Comparison of ENCODE assay signal across 17 cellular contexts in genomic region chr9:15253786-15254185, GRCh38. TPM values are rescaled to one million over a fixed set of nuclear protein-coding genes. Genes with fewer than 3 reads are reported as not detected.
A peak's percentile ranks its signal among the peaks of the same experiment; 100 is the strongest.
DNase-seq lines count a peak whose midpoint lies in the region; ATAC-seq, FAIRE-seq and TF ChIP-seq lines count a peak whose summit lies in the region.
"Had no signal": no experiment of that assay in that cellular context is flagged by ENCODE, and none has a peak within 500 bp of the region (broad histone marks: within the 10 kb centered on the region; RNA-seq: fewer than 3 reads in every experiment).

No MANE protein-coding gene starts in this region.

- H3K27me3 Mint-ChIP-seq in activated naive CD4-positive, alpha-beta T cell treated with anti-CD3 and anti-CD28 coated beads, Interleukin-2, amount 50 U/mL, for 24 hours: no peaks in the 10 kb centered on the region
- H3K27me3 Mint-ChIP-seq in astrocyte (ENCODE audit: low read depth, unreplicated experiment): no peaks in the 10 kb centered on the region

- H3K36me3 ChIP-seq in astrocyte (ENCODE audit: insufficient read depth, low read length) (no peaks in the 10 kb centered on the region), small intestine (ENCODE audit: control insufficient read depth in 2 of 2, insufficient read depth in 2 of 2, low read length in 2 of 2) (no peaks in the 10 kb centered on the region), spleen (peaks cover 0 to 6% (median 0%) of the 10 kb centered on the region in 6 donors)

- peak; percentile 93 for ATAC-seq in left colon
- ATAC-seq in GM21390 (IDR thresholded peaks at IDR 0.05; ENCODE audit: unreplicated experiment): no peak
- ATAC-seq: CD8-positive, alpha-beta T cell had no signal

- FAIRE-seq in astrocyte (lab: Jason Lieb, UNC) (no peak), small intestine (lab: Jason Lieb, UNC) (no peak)
- FAIRE-seq: GM12892 had no signal

- no peaks in the 10 kb centered on the region for H4K20me1 ChIP-seq in astrocyte (ENCODE audit: insufficient read depth, low read length)

- no peak overlapping the region for H3K4me3 Mint-ChIP-seq in activated naive CD4-positive, alpha-beta T cell treated with anti-CD3 and anti-CD28 coated beads, Interleukin-2, amount 50 U/mL, for 24 hours
- no peak overlapping the region for H3K4me3 Mint-ChIP-seq in astrocyte (ENCODE audit: unreplicated experiment)
- H3K4me3 Mint-ChIP-seq: CD14-positive monocyte; CD8-positive, alpha-beta T cell had no signal

- H3K36me3 Mint-ChIP-seq in activated naive CD4-positive, alpha-beta T cell treated with anti-CD3 and anti-CD28 coated beads, Interleukin-2, amount 50 U/mL, for 24 hours: peaks cover 22% of the 10 kb centered on the region
- H3K36me3 Mint-ChIP-seq in astrocyte (ENCODE audit: low read depth, unreplicated experiment): no peaks in the 10 kb centered on the region
- H3K36me3 Mint-ChIP-seq: CD14-positive monocyte had no signal

- peaks cover 57% of the 10 kb centered on the region for H3K4me1 Mint-ChIP-seq in activated naive CD4-positive, alpha-beta T cell treated with anti-CD3 and anti-CD28 coated beads, Interleukin-2, amount 50 U/mL, for 24 hours
- H3K4me1 Mint-ChIP-seq in astrocyte (ENCODE audit: low read depth, unreplicated experiment): peaks cover 17% of the 10 kb centered on the region

- H3K4me3 ChIP-seq in astrocyte (ENCODE audit: insufficient read depth, low read depth, low read length): no peak overlapping the region
- no peak overlapping the region for H3K4me3 ChIP-seq in small intestine (ENCODE audit: low read depth in 1 of 2, low read length in 2 of 2)
- H3K4me3 ChIP-seq in spleen: no peak overlapping the region
- H3K4me3 ChIP-seq: GM23248 had no signal

- no peaks in the 10 kb centered on the region for H3K9me3 Mint-ChIP-seq in activated naive CD4-positive, alpha-beta T cell treated with anti-CD3 and anti-CD28 coated beads, Interleukin-2, amount 50 U/mL, for 24 hours
- H3K9me3 Mint-ChIP-seq in astrocyte (ENCODE audit: unreplicated experiment): no peaks in the 10 kb centered on the region
- H3K9me3 Mint-ChIP-seq: CD14-positive monocyte; CD8-positive, alpha-beta T cell had no signal

- intact Hi-C loops in left colon (cut with DNase I, micrococcal nuclease) (no loop called here), spleen (cut with DNase I; ENCODE audit: low total_unique reads) (no loop called here)

- H3K27me3 ChIP-seq in astrocyte (ENCODE audit: insufficient read depth, low read length) (no peaks in the 10 kb centered on the region), small intestine (ENCODE audit: control insufficient read depth in 2 of 2, insufficient read depth in 2 of 2, low read length in 2 of 2) (no peaks in the 10 kb centered on the region), spleen (replicated peaks in 1 of 7) (no peaks in the 10 kb centered on the region)

- peaks cover 12% of the 10 kb centered on the region for H3K4me1 ChIP-seq in astrocyte (ENCODE audit: insufficient read depth, low read length)
- H3K4me1 ChIP-seq in small intestine (ENCODE audit: control insufficient read depth in 2 of 2, insufficient read depth in 1 of 2, low read depth in 1 of 2, low read length in 1 of 2): no peaks in the 10 kb centered on the region
- peaks cover 0 to 14% (median 4%) of the 10 kb centered on the region in 6 donors for H3K4me1 ChIP-seq in spleen

- no peak overlapping the region for H2AFZ ChIP-seq in astrocyte (ENCODE audit: low read depth, low read length)
- H2AFZ ChIP-seq: GM23248 had no signal

- H3K27ac Mint-ChIP-seq in activated naive CD4-positive, alpha-beta T cell treated with anti-CD3 and anti-CD28 coated beads, Interleukin-2, amount 50 U/mL, for 24 hours: peak overlapping the region; percentile 53
- peak overlapping the region; percentile 20 for H3K27ac Mint-ChIP-seq in astrocyte (ENCODE audit: unreplicated experiment)
- H3K27ac Mint-ChIP-seq: CD14-positive monocyte; CD8-positive, alpha-beta T cell had no signal

- no peaks in the 10 kb centered on the region for H3K79me2 ChIP-seq in astrocyte (ENCODE audit: insufficient read depth, low read length)

- H3K9me3 ChIP-seq in astrocyte (ENCODE audit: insufficient read depth, low read depth, low read length): no peaks in the 10 kb centered on the region
- no peaks in the 10 kb centered on the region for H3K9me3 ChIP-seq in small intestine (ENCODE audit: control insufficient read depth, low read depth)
- H3K9me3 ChIP-seq in spleen: no peaks in the 10 kb centered on the region
- H3K9me3 ChIP-seq: Caco-2 had no signal

- no peak for TF ChIP-seq POLR2A in spleen (IDR thresholded peaks at IDR 0.05)

- H3K4me2 ChIP-seq in astrocyte (ENCODE audit: low read length): no peak overlapping the region

- no peak overlapping the region for H3K9ac ChIP-seq in astrocyte (ENCODE audit: low read length)
- H3K9ac ChIP-seq: GM23248 had no signal

- DNase-seq in activated naive CD4-positive, alpha-beta T cell treated with Interleukin-2 at 50 U/mL for 16 hours: no peak
- no peak for DNase-seq in astrocyte (ENCODE audit: low read depth)
- peak in 1 of 2 donors; percentile 22 for DNase-seq in left colon
- peak; percentile 67 for DNase-seq in small intestine
- no peak for DNase-seq in spleen
- DNase-seq in hepatic stellate cell (ENCODE audit: low spot score): no peak
- DNase-seq: Caco-2; CD8-positive, alpha-beta T cell; DND-41; GDM1; GM23248 had no signal

- TF ChIP-seq CTCF in astrocyte (IDR thresholded peaks at IDR 0.05; ENCODE audit: insufficient read depth, low read depth, low read length) (no peak), spleen (IDR thresholded peaks at IDR 0.05 in 8 of 11, conservative IDR thresholded peaks at IDR 0.05 in 3 of 11) (no peak)

- WGBS in small intestine, 3 donors: 20 to 59% (median 22%) methylated on average over 1 of the region's 1 CpG
- WGBS in spleen, 5 donors: 48 to 83% (median 61%) methylated on average over 1 of the region's 1 CpG

- no peak overlapping the region for H3K27ac ChIP-seq in astrocyte (ENCODE audit: low read depth, low read length)
- H3K27ac ChIP-seq in small intestine (ENCODE audit: low read depth in 1 of 2, low read length in 1 of 2): no peak overlapping the region
- H3K27ac ChIP-seq in spleen: no peak overlapping the region
- H3K27ac ChIP-seq: 22Rv1, GM23248, HL-60 had no signal

RNA-seq across cellular contexts. Expression of gene TTC39B, which starts 53.2 kb away (rescaled TPM):
- total RNA-seq in astrocyte (7.0 and 8.1 TPM in 2 replicates), left colon (10 to 100 TPM; 45.3 to 50.5 TPM), spleen (10 to 100 TPM; 16.8 to 24.1 (median 19.6) TPM)
- polyA plus RNA-seq in small intestine (1 to 10 TPM; 4.8 to 6.9 (median 5.4) TPM), spleen (1 to 10 TPM; 4.8 to 5.8 (median 5.1) TPM)
